12 cellular contexts compared by ENCODE assay signal in the genomic region with DNA sequence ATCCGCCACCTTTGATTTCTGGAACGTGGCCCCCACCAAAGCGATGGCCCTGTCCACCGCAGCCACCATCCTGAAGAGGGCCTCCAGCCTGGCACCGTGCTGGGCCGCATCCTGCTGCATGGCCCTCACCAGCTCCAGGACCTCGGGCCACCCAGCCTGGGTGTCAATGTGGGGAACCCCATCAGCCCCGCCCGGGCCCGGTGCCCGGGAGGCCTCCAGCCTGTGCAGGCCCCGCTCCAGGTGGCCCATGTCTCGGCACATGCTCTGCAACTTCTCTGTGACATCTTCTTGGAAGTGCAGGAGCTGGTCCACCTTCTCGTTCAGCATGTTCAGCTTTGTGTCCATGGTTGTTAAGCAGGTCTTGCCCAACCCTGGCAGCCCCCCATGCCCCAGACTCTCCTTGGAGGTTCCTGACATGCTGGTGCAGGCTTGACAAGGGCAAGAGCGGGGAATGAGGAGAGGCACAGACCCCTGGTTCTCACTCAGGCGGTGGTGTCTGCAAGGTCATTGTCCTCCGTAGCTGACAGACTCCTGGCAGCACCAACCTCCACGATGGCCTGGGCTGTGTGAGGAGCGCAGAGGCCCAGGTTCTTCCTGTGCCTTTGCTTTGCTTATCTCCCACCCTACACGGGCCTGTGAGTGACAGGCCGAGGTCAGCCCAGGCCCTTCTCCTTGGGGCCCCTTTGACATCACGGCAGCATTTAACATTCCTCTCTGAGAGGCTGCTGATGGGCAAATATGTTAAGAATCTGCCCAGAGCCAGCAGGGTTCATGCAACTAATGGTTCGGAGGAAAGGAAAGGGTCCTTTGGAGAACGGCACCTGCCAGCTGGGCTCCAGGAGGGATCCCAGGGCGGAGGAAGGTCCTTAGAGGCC. TPM values are rescaled to one million over a fixed set of nuclear protein-coding genes. Genes with fewer than 3 reads are reported as not detected.
A peak's percentile ranks its signal among the peaks of the same experiment; 100 is the strongest.
DNase-seq lines count a peak whose midpoint lies in the region; ATAC-seq and TF ChIP-seq lines count a peak whose summit lies in the region.
"Had no signal": no experiment of that assay in that cellular context is flagged by ENCODE, and none has a peak within 500 bp of the region (broad histone marks: within the 10 kb centered on the region; RNA-seq: fewer than 3 reads in every experiment).

A gene (minus strand): TSS at position 568 of the 875 bp plus-strand sequence. CDS start 151 bp downstream, at position 417.

- no peak within 1 kb of the TSS for H2BK120ac ChIP-seq in neuronal stem cell (ENCODE audit: low read depth, low read length)

- H4K91ac ChIP-seq in neuronal stem cell (ENCODE audit: low read depth, low read length, poor library complexity) = no peak within 1 kb of the TSS

- no peaks in the 10 kb centered on the region for H3K27me3 Mint-ChIP-seq in Caco-2 (ENCODE audit: insufficient read depth, unreplicated experiment)

- no peaks in the 10 kb centered on the region for H4K20me1 ChIP-seq in OCI-LY7 (ENCODE audit: insufficient read depth, low read length)

- ATAC-seq in left cardiac atrium (peak; percentile 78 to 85), HG02571 (IDR thresholded peaks at IDR 0.05; ENCODE audit: unreplicated experiment) (no peak), GM21786 (IDR thresholded peaks at IDR 0.05; ENCODE audit: unreplicated experiment) (no peak)

- TSS peak; percentile 59 for BruUV-seq in Caco-2 (replicated peaks; lab: Mats Ljungman, UMichigan)
- no TSS peak for BruUV-seq in OCI-LY7 (replicated peaks; lab: Mats Ljungman, UMichigan)

- peak within 1 kb of the TSS; percentile 15 for H3K9ac ChIP-seq in neuronal stem cell (ENCODE audit: low read depth, low read length, poor library complexity)
- H3K9ac ChIP-seq: KMS-11 had no signal

- intact Hi-C loops in Caco-2 (cut with micrococcal nuclease; ENCODE audit: unreplicated experiment) (loop anchor here (1.0 to 5.0 kb wide), 4 partner anchors 37 to 59 kb away; a partner anchor contains a TSS), OCI-LY7 (cut with micrococcal nuclease; ENCODE audit: unreplicated experiment) (no loop called here), left cardiac atrium (cut with DNase I) (no loop called here)

- peaks cover 36% of the 10 kb centered on the region for H3K4me1 ChIP-seq in Caco-2
- H3K4me1 ChIP-seq in OCI-LY7 (ENCODE audit: insufficient read depth, low read length, poor library complexity, severe bottlenecking) = peaks cover 14% of the 10 kb centered on the region
- H3K4me1 ChIP-seq in neuronal stem cell (ENCODE audit: control insufficient read depth in 2 of 2, insufficient read depth in 1 of 2, low read depth in 1 of 2, low read length in 2 of 2) = peaks cover 14 to 19% of the 10 kb centered on the region in 2 donors

- peaks cover 24% of the 10 kb centered on the region for H3K4me1 Mint-ChIP-seq in Caco-2 (ENCODE audit: low read depth, unreplicated experiment)

- H2BK12ac ChIP-seq in neuronal stem cell (ENCODE audit: low read length) = peak within 1 kb of the TSS; percentile 18

- peak; percentile 79 to 86 for DNase-seq in Caco-2
- no peak for DNase-seq in OCI-LY7 (ENCODE audit: low spot score)
- peak; percentile 65 for DNase-seq in left cardiac atrium
- peak; percentile 15 for DNase-seq in neuronal stem cell (ENCODE audit: low spot score)
- DNase-seq in NCI-H2227 treated with DMSO at 0.1 percent for 48 hours (lab: John Stamatoyannopoulos, UW) = no peak
- DNase-seq in NCI-H82 treated with DMSO at 0.1 percent for 48 hours (lab: John Stamatoyannopoulos, UW; ENCODE audit: unreplicated experiment) = no peak
- DNase-seq: activated CD4-positive, CD25-positive, alpha-beta regulatory T cell; GDM1 had no signal

- H3K27ac ChIP-seq in OCI-LY7 (ENCODE audit: low read depth, low read length, poor library complexity, severe bottlenecking) (no peak within 1 kb of the TSS), neuronal stem cell (replicated peaks; ENCODE audit: low read length) (no peak within 1 kb of the TSS)
- H3K27ac ChIP-seq: KMS-11, thoracic aorta had no signal

- H3K4me3 ChIP-seq in Caco-2 (ENCODE audit: low read depth, low read length) (no peak within 1 kb of the TSS), OCI-LY7 (ENCODE audit: low read depth, low read length, poor library complexity, severe bottlenecking) (no peak within 1 kb of the TSS), neuronal stem cell (ENCODE audit: low read length in 2 of 2) (no peak within 1 kb of the TSS)
- H3K4me3 ChIP-seq: thoracic aorta had no signal

- H3K9me3 ChIP-seq in Caco-2 (no peaks in the 10 kb centered on the region), OCI-LY7 (ENCODE audit: low read length) (no peaks in the 10 kb centered on the region), neuronal stem cell (replicated peaks in 1 of 2; ENCODE audit: control insufficient read depth in 2 of 2, insufficient read depth in 1 of 2, low read depth in 1 of 2, low read length in 2 of 2) (no peaks in the 10 kb centered on the region)
- H3K9me3 ChIP-seq: thoracic aorta had no signal

- H3K79me2 ChIP-seq in OCI-LY7 (ENCODE audit: insufficient read depth, low read depth, low read length) = no peaks in the 10 kb centered on the region

- no CpG with 5 or more reads among the region's 25 CpGs for WGBS in neuronal stem cell (ENCODE audit: extremely low coverage in 2 of 2, insufficient read length in 2 of 2, insufficient replicate concordance in 1 of 2), 2 donors

- H2AK5ac ChIP-seq in neuronal stem cell (ENCODE audit: low read depth, low read length) = peak within 1 kb of the TSS; percentile 71

- peak within 1 kb of the TSS; percentile 80 for H3K18ac ChIP-seq in neuronal stem cell (ENCODE audit: low read length)

- no peaks in the 10 kb centered on the region for H3K9me3 Mint-ChIP-seq in Caco-2 (ENCODE audit: unreplicated experiment)

- no peaks in the 10 kb centered on the region for H3K27me3 ChIP-seq in Caco-2 (replicated peaks; ENCODE audit: control insufficient read depth, insufficient read depth, low read length)
- H3K27me3 ChIP-seq in neuronal stem cell (ENCODE audit: control insufficient read depth in 3 of 3, insufficient read depth in 3 of 3, low read depth in 1 of 3, low read length in 3 of 3) = no peaks in the 10 kb centered on the region

- CTCF ChIA-PET in Caco-2 (lab: Charles Lee) = no interaction called here
- CTCF ChIA-PET in OCI-LY7 (lab: Charles Lee; ENCODE audit: unreplicated experiment) = no interaction called here

- H4K8ac ChIP-seq in neuronal stem cell (ENCODE audit: low read depth, low read length) = no peak within 1 kb of the TSS

- H3K14ac ChIP-seq in neuronal stem cell (ENCODE audit: low read length) = peak within 1 kb of the TSS; percentile 76

- H3K4me2 ChIP-seq in OCI-LY7 (ENCODE audit: low read length) = no peak within 1 kb of the TSS
- no peak within 1 kb of the TSS for H3K4me2 ChIP-seq in neuronal stem cell (ENCODE audit: insufficient read depth, low read length, poor library complexity, severe bottlenecking)
- H3K4me2 ChIP-seq: KMS-11 had no signal

- H3K4me3 Mint-ChIP-seq in Caco-2 (ENCODE audit: unreplicated experiment) = peak within 1 kb of the TSS; percentile 53

- no peaks in the 10 kb centered on the region for H3K79me1 ChIP-seq in neuronal stem cell (ENCODE audit: low read depth, low read length)

- H3K27ac Mint-ChIP-seq in Caco-2 (ENCODE audit: unreplicated experiment) = peak within 1 kb of the TSS; percentile 98

- H2BK5ac ChIP-seq in neuronal stem cell (ENCODE audit: low read length) = peak within 1 kb of the TSS; percentile 79

- H3K36me3 Mint-ChIP-seq in Caco-2 (ENCODE audit: insufficient read depth, unreplicated experiment) = no peaks in the 10 kb centered on the region

- H3K36me3 ChIP-seq in Caco-2 (ENCODE audit: control insufficient read depth, insufficient read depth, low read length) = no peaks in the 10 kb centered on the region
- no peaks in the 10 kb centered on the region for H3K36me3 ChIP-seq in OCI-LY7 (ENCODE audit: insufficient read depth, low read length)
- no peaks in the 10 kb centered on the region for H3K36me3 ChIP-seq in neuronal stem cell (replicated peaks in 1 of 2; ENCODE audit: control insufficient read depth in 2 of 2, insufficient read depth in 2 of 2, low read length in 2 of 2)
- H3K36me3 ChIP-seq: thoracic aorta had no signal

- H2AFZ ChIP-seq in OCI-LY7 (ENCODE audit: low read length) (peak within 1 kb of the TSS; percentile 22; the same call in 1 of the 2 replicates), neuronal stem cell (ENCODE audit: low read length) (peak within 1 kb of the TSS; percentile 88)

- peak within 1 kb of the TSS; percentile 38 for H3K23ac ChIP-seq in neuronal stem cell (ENCODE audit: low read depth, low read length, poor library complexity)

- peak within 1 kb of the TSS; percentile 76 for H2BK15ac ChIP-seq in neuronal stem cell (ENCODE audit: low read length)

- H3K4ac ChIP-seq in neuronal stem cell (ENCODE audit: low read length) = peak within 1 kb of the TSS; percentile 40

- POLR2A ChIA-PET in Caco-2 (lab: Charles Lee) (interaction anchor here (1.0 kb wide), 1 partner anchor 11 kb away, joined by 3 read pairs; no protein-coding TSS in a partner anchor), OCI-LY7 (lab: Charles Lee) (interaction anchor here (0.6 to 1.1 kb wide), 2 partner anchors 14 to 42 kb away, joined by 3 to 4 read pairs; no protein-coding TSS in a partner anchor)

- no peaks in the 10 kb centered on the region for H3K9me2 ChIP-seq in OCI-LY7 (ENCODE audit: insufficient read depth, low read length)

- TF ChIP-seq CTCF in Caco-2 (IDR thresholded peaks at IDR 0.05; ENCODE audit: insufficient read depth in 1 of 2, low read depth in 1 of 2, low read length in 1 of 2, severe bottlenecking in 1 of 2, unreplicated experiment in 1 of 2) (no peak), OCI-LY7 (conservative IDR thresholded peaks at IDR 0.05; ENCODE audit: low read length) (no peak)

RNA-seq across cellular contexts. Expression of the gene that starts here (rescaled TPM):
- total RNA-seq in Caco-2 (2022) (1.2 and 1.8 TPM in 2 replicates), OCI-LY7 (2022) (0.97 and 1.3 TPM in 2 replicates), left cardiac atrium (100 to 1,000 TPM; 230 to 333 TPM)
- 0.44 and 2.3 TPM in 2 replicates for total RNA-seq in OCI-LY7 (2014; rRNA removed; shearing (Covaris generic))
- 0.10 TPM for polyA plus RNA-seq in neuronal stem cell (2013, experiment 1 of 2)
- polyA plus RNA-seq in neuronal stem cell (2013, experiment 2 of 2) = 0.11 TPM

Comparison
In these comparisons a context has a peak if more than half of its experiments do, and no peak if none do; other contexts are left out.
1. RNA of the gene that starts here (total RNA-seq): 230 to 333 TPM in left cardiac atrium; 0.44 to 2.3 TPM in OCI-LY7 and 1.2 to 1.8 TPM in Caco-2; every median in the first group is over 10 times any median in the second.
2. DNase-seq: peak in Caco-2 (2 of 2), left cardiac atrium (single experiment) and neuronal stem cell (single experiment); none in OCI-LY7 (single experiment), NCI-H2227 treated with DMSO at 0.1 percent for 48 hours (single experiment) and NCI-H82 treated with DMSO at 0.1 percent for 48 hours (single experiment).
3. ATAC-seq: peak in left cardiac atrium (2 of 2); none in HG02571 (single experiment) and GM21786 (single experiment).